ENCODE assay signal across 7 cellular contexts in genomic region chr5:59119480-59119879, GRCh38.
"Had no signal": no experiment of that assay in that cellular context is flagged by ENCODE, and none has a peak within 500 bp of the region (broad histone marks: within the 10 kb centered on the region; RNA-seq: fewer than 3 reads in every experiment).

No MANE protein-coding gene starts in this region.

- H3K4me2 ChIP-seq: GM23338 had no signal

- H3K27ac Mint-ChIP-seq: GM23338, HFFc6 had no signal

- ATAC-seq: GM23338, HCT116, HepG2, K562 had no signal

- H3K36me3 ChIP-seq: HAP-1 had no signal

- H3K4me3 ChIP-seq: GM23338, HAP-1, K562 had no signal

- DNase-seq: HFFc6 had no signal

- H3K4me1 ChIP-seq: HAP-1 had no signal

- H3K27ac ChIP-seq: HL-60 had no signal

- H3K9me3 ChIP-seq: HAP-1 had no signal

- H3K9me3 Mint-ChIP-seq: GM23338, HFFc6 had no signal
